In genomic region chr2:15825276-15826060, GRCh38 we compare ENCODE assay signal across 17 cellular contexts.
"Had no signal": no experiment of that assay in that cellular context is flagged by ENCODE, and none has a peak within 500 bp of the region (broad histone marks: within the 10 kb centered on the region; RNA-seq: fewer than 3 reads in every experiment).

No MANE protein-coding gene starts in this region.

- H3K4me3 Mint-ChIP-seq: activated naive CD4-positive, alpha-beta T cell treated with anti-CD3 and anti-CD28 coated beads, Interleukin-2, amount 50 U/mL, for 24 hours; immature natural killer cell; naive thymus-derived CD8-positive, alpha-beta T cell had no signal

- H3K27me3 Mint-ChIP-seq: activated naive CD4-positive, alpha-beta T cell treated with anti-CD3 and anti-CD28 coated beads, Interleukin-2, amount 50 U/mL, for 24 hours had no signal

- H3K27me3 ChIP-seq: gastrocnemius medialis, heart left ventricle had no signal

- H3K4me1 Mint-ChIP-seq: activated naive CD4-positive, alpha-beta T cell treated with anti-CD3 and anti-CD28 coated beads, Interleukin-2, amount 50 U/mL, for 24 hours; immature natural killer cell; naive thymus-derived CD8-positive, alpha-beta T cell had no signal

- H3K4me1 ChIP-seq: gastrocnemius medialis had no signal

- H3K27ac Mint-ChIP-seq: activated naive CD4-positive, alpha-beta T cell treated with anti-CD3 and anti-CD28 coated beads, Interleukin-2, amount 50 U/mL, for 24 hours; immature natural killer cell; naive thymus-derived CD8-positive, alpha-beta T cell had no signal

- H3K9me3 Mint-ChIP-seq: activated naive CD4-positive, alpha-beta T cell treated with anti-CD3 and anti-CD28 coated beads, Interleukin-2, amount 50 U/mL, for 24 hours had no signal

- DNase-seq: activated CD4-positive, alpha-beta T cell treated with anti-CD3 and anti-CD28 coated beads for 1 hour; activated gamma-delta T cell; effector CD4-positive, alpha-beta T cell; gastrocnemius medialis; heart left ventricle; immature natural killer cell; kidney glomerular epithelial cell; mesenchymal stem cell; naive thymus-derived CD8-positive, alpha-beta T cell; occipital lobe; stimulated activated CD4-positive, alpha-beta T cell treated with anti-CD3 and anti-CD28 coated beads, Interleukin-12 subunit alpha, Interleukin-12 subunit beta, amount 100 ng/mL, for 4 hours; stimulated activated CD4-positive, alpha-beta T cell treated with anti-CD3 and anti-CD28 coated beads, Interleukin-1b, Interleukin-23, amount 100 ng/mL, for 48 hours; stimulated activated CD8-positive, alpha-beta memory T cell treated with anti-CD3 and anti-CD28 coated beads, Interleukin-4, amount 100 ng/mL, for 48 hours; stimulated activated naive CD4-positive, alpha-beta T cell; T-helper 2 cell had no signal

- H3K4me3 ChIP-seq: gastrocnemius medialis, heart left ventricle had no signal

- H3K9me3 ChIP-seq: gastrocnemius medialis, heart left ventricle had no signal

- H3K36me3 Mint-ChIP-seq: activated naive CD4-positive, alpha-beta T cell treated with anti-CD3 and anti-CD28 coated beads, Interleukin-2, amount 50 U/mL, for 24 hours; immature natural killer cell; naive thymus-derived CD8-positive, alpha-beta T cell had no signal

- H3K36me3 ChIP-seq: gastrocnemius medialis, heart left ventricle, WERI-Rb-1 had no signal

- H3K27ac ChIP-seq: gastrocnemius medialis, heart left ventricle, WERI-Rb-1 had no signal
